1 cellular context compared by ENCODE assay signal in the genomic region with DNA sequence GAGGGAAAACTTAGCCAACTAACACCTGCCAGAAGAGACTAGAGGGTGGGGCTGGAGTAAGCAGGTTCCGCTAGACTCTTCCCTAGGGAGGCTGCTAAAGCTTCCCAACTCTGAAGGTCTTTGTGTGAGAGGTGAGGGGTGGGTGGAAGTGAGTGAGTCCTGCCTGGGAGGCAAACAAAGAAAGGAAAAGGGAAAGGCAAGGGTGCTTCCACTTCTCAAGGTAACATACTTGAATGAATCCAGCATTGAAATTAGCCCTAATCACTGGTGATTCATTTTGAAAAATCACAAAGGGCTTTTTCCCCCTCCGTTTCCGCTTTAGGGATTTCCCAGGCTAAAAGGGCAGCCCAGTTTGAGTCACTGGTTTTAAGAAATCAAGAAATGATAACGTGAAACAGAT.
TF ChIP-seq lines count a peak whose summit lies in the region.

No MANE protein-coding gene starts in this region.

TF ChIP-seq in IMR-90, 13 proteins besides CTCF, POLR2A, EP300 and RAD21:
- TF ChIP-seq MAZ (IDR thresholded peaks at IDR 0.05; ENCODE audit: borderline replicate concordance, low read depth, low read length), result no peak
- no peak for TF ChIP-seq BHLHE40 (IDR thresholded peaks at IDR 0.05; ENCODE audit: low read depth, low read length)
- TF ChIP-seq ELK1 (IDR thresholded peaks at IDR 0.05; ENCODE audit: borderline replicate concordance, low read depth, low read length), result no peak
